ENCODE assay signal across 22 cellular contexts in genomic region chr7:127912901-127913300, GRCh38.
DNase-seq lines count a peak whose midpoint lies in the region; ATAC-seq, FAIRE-seq and TF ChIP-seq lines count a peak whose summit lies in the region.
"Had no signal": no experiment of that assay in that cellular context is flagged by ENCODE, and none has a peak within 500 bp of the region (broad histone marks: within the 10 kb centered on the region; RNA-seq: fewer than 3 reads in every experiment).

No MANE protein-coding gene starts in this region.

- in situ Hi-C loops in GM12878 (cut with MboI): no loop called here

- no peak overlapping the region for H2BK120ac ChIP-seq in mesenchymal stem cell (ENCODE audit: low read depth, low read length)

- H3K27me3 ChIP-seq in GM12878 (replicated peaks in 1 of 2; ENCODE audit: control insufficient read depth in 2 of 2, insufficient read depth in 2 of 2, low read length in 1 of 2): no peaks in the 10 kb centered on the region
- H3K27me3 ChIP-seq in small intestine (ENCODE audit: control insufficient read depth in 2 of 2, insufficient read depth in 2 of 2, low read length in 2 of 2): no peaks in the 10 kb centered on the region
- H3K27me3 ChIP-seq in mesenchymal stem cell (ENCODE audit: control insufficient read depth in 1 of 2, insufficient read depth in 1 of 2, low read length in 2 of 2): no peaks in the 10 kb centered on the region
- no peaks in the 10 kb centered on the region for H3K27me3 ChIP-seq in ascending aorta
- H3K27me3 ChIP-seq: uterus had no signal

- H3K9me3 ChIP-seq in GM12878 (replicated peaks; ENCODE audit: control insufficient read depth, insufficient read depth, low read length) (no peaks in the 10 kb centered on the region), small intestine (ENCODE audit: control insufficient read depth, low read depth) (no peaks in the 10 kb centered on the region), mesenchymal stem cell (ENCODE audit: control insufficient read depth, low read length) (no peaks in the 10 kb centered on the region), ascending aorta (no peaks in the 10 kb centered on the region)
- H3K9me3 ChIP-seq: lower lobe of right lung, SK-N-SH, uterus had no signal

- CTCF ChIA-PET in GM12878 (lab: Yijun Ruan, JAX): interaction anchor here (1.2 to 1.3 kb wide), 2 partner anchors 8 to 297 kb away, joined by 3 to 4 read pairs; no protein-coding TSS in a partner anchor

- SMC1A ChIA-PET in GM12878 (lab: Charles Lee; ENCODE audit: uncharacterized antibody, unreplicated experiment): interaction anchor here (0.9 to 3.3 kb wide), 6 partner anchors 8 to 86 kb away, joined by 3 to 19 read pairs (median 3); no protein-coding TSS in a partner anchor

- TF ChIP-seq CTCF in GM12878 (IDR thresholded peaks at IDR 0.05 in 2 of 3, conservative IDR thresholded peaks at IDR 0.05 in 1 of 3; ENCODE audit: control insufficient read depth in 2 of 3, extremely low read depth in 1 of 3, insufficient read depth in 1 of 3, low read depth in 3 of 3, low read length in 3 of 3): no peak
- TF ChIP-seq CTCF in ascending aorta (IDR thresholded peaks at IDR 0.05): no peak

- no peak overlapping the region for H2AK5ac ChIP-seq in mesenchymal stem cell (ENCODE audit: low read length, severe bottlenecking)

- RAD21 ChIA-PET in GM12878 (lab: Charles Lee; ENCODE audit: unreplicated experiment): interaction anchor here (0.5 to 1.2 kb wide), 2 partner anchors 8 to 1636 kb away, joined by 4 read pairs; no protein-coding TSS in a partner anchor

- no peaks in the 10 kb centered on the region for H4K20me1 ChIP-seq in GM12878 (ENCODE audit: control insufficient read depth, insufficient read depth)

- DNase-seq in NCI-H187 treated with DMSO at 0.1 percent for 48 hours (lab: John Stamatoyannopoulos, UW): peak; percentile 18
- DNase-seq in NCI-H187 (lab: John Stamatoyannopoulos, UW): no peak
- DNase-seq in NCI-H2196 (lab: John Stamatoyannopoulos, UW; ENCODE audit: unreplicated experiment): peak; percentile 12
- DNase-seq in GM12878 (ENCODE audit: low read depth, low spot score): no peak
- peak; percentile 78 for DNase-seq in small intestine
- DNase-seq in mesenchymal stem cell: no peak
- DNase-seq in ascending aorta (ENCODE audit: low spot score in 2 of 2): no peak
- DNase-seq in 8988T: no peak
- DNase-seq: activated CD8-positive, alpha-beta T cell treated with anti-CD3 and anti-CD28 coated beads, Interleukin-2, amount 10 ng/mL, durations not matched to agents 7 days and 5 days; activated naive CD4-positive, alpha-beta T cell; activated T-cell treated with anti-CD3 and anti-CD28 coated beads, Interleukin-2, amount 50 U/mL, for 24 hours; Calu3; foreskin fibroblast; lower lobe of right lung; MM.1S; SK-N-SH; stimulated activated CD4-positive, alpha-beta T cell treated with anti-CD3 and anti-CD28 coated beads, Interleukin-12 subunit alpha, Interleukin-12 subunit beta, amount 100 ng/mL, for 4 hours; substantia nigra; T-helper 9 cell; uterus had no signal

- no peak overlapping the region for H3K23ac ChIP-seq in mesenchymal stem cell (ENCODE audit: low read length in 2 of 2)

- no peak overlapping the region for H2BK15ac ChIP-seq in mesenchymal stem cell (ENCODE audit: low read depth, poor library complexity, severe bottlenecking)

- H3K9ac ChIP-seq in GM12878 (ENCODE audit: control insufficient read depth, insufficient read depth, low read length) (no peak overlapping the region; the same call in 1 of the 2 replicates), mesenchymal stem cell (ENCODE audit: low read length) (no peak overlapping the region)
- H3K9ac ChIP-seq: SK-N-SH had no signal

- H3K4me1 ChIP-seq in GM12878 (ENCODE audit: control insufficient read depth, insufficient read depth, low read length) (peaks cover 19% of the 10 kb centered on the region), small intestine (ENCODE audit: control insufficient read depth in 2 of 2, insufficient read depth in 1 of 2, low read depth in 1 of 2, low read length in 1 of 2) (peaks cover 0 to 4% of the 10 kb centered on the region in 2 donors), mesenchymal stem cell (ENCODE audit: control insufficient read depth, insufficient read depth, low read depth, low read length) (peaks cover 3% of the 10 kb centered on the region), ascending aorta (no peaks in the 10 kb centered on the region)
- H3K4me1 ChIP-seq: lower lobe of right lung, uterus had no signal

- H4K8ac ChIP-seq in mesenchymal stem cell (ENCODE audit: low read length): no peak overlapping the region

- peaks cover 0 to 3% of the 10 kb centered on the region in 2 experiments; a peak in 2 of 4 replicates for H3K36me3 ChIP-seq in GM12878 (ENCODE audit: control insufficient read depth in 2 of 2, insufficient read depth in 2 of 2, low read length in 1 of 2)
- H3K36me3 ChIP-seq in small intestine (ENCODE audit: control insufficient read depth in 2 of 2, insufficient read depth in 2 of 2, low read length in 2 of 2): no peaks in the 10 kb centered on the region
- H3K36me3 ChIP-seq in mesenchymal stem cell (ENCODE audit: control insufficient read depth in 1 of 2, insufficient read depth in 2 of 2, low read depth in 1 of 2, low read length in 2 of 2): peaks cover under 1 to 9% of the 10 kb centered on the region in 2 experiments
- no peaks in the 10 kb centered on the region for H3K36me3 ChIP-seq in ascending aorta
- H3K36me3 ChIP-seq: lower lobe of right lung, uterus had no signal

- H2AFZ ChIP-seq in GM12878 (ENCODE audit: control insufficient read depth, low read depth, low read length) (no peak overlapping the region), mesenchymal stem cell (ENCODE audit: low read depth, low read length) (no peak overlapping the region)

- FAIRE-seq in GM12878 (lab: Jason Lieb, UNC): no peak
- no peak for FAIRE-seq in small intestine (lab: Jason Lieb, UNC)
- FAIRE-seq: A204.1 had no signal

- no peak for TF ChIP-seq RAD21 in GM12878 (IDR thresholded peaks at IDR 0.05; ENCODE audit: insufficient read depth, low read depth, low read length)

- H3K79me2 ChIP-seq in GM12878 (ENCODE audit: control insufficient read depth, insufficient read depth, low read length): peaks cover 13% of the 10 kb centered on the region

- BruUV-seq in GM12878 (replicated peaks; lab: Mats Ljungman, UMichigan): no TSS peak

- TF ChIP-seq EP300 in GM12878 (IDR thresholded peaks at IDR 0.05; ENCODE audit: borderline replicate concordance in 1 of 2, control insufficient read depth in 1 of 2, low read depth in 2 of 2, low read length in 2 of 2): no peak

- no peak overlapping the region for H2BK12ac ChIP-seq in mesenchymal stem cell (ENCODE audit: low read length in 2 of 2)

- no peak; the same call in 2 of the 3 replicates for ATAC-seq in GM12878
- ATAC-seq: activated CD4-positive, CD25-positive, alpha-beta regulatory T cell treated with anti-CD3 and anti-CD28 coated beads, Interleukin-2, amount 50 U/mL, for 24 hours; activated CD8-positive, alpha-beta T cell treated with anti-CD3 and anti-CD28 coated beads, Interleukin-2, amount 10 ng/mL, durations not matched to agents 7 days and 5 days; lower lobe of right lung had no signal

- H3K4me3 ChIP-seq in GM12878 (no peak overlapping the region), small intestine (ENCODE audit: low read depth in 1 of 2, low read length in 2 of 2) (no peak overlapping the region), mesenchymal stem cell (ENCODE audit: insufficient read depth in 1 of 2, low read depth in 1 of 2, low read length in 2 of 2) (no peak overlapping the region), ascending aorta (no peak overlapping the region)
- H3K4me3 ChIP-seq: lower lobe of right lung, uterus had no signal

- no peak overlapping the region for H4K91ac ChIP-seq in mesenchymal stem cell (ENCODE audit: low read length)

- H3K4me2 ChIP-seq in GM12878 (ENCODE audit: control insufficient read depth, insufficient read depth) (peak overlapping the region; percentile 11; the same call in 1 of the 2 replicates), mesenchymal stem cell (ENCODE audit: low read length, poor library complexity, severe bottlenecking) (no peak overlapping the region)
- H3K4me2 ChIP-seq: SK-N-SH had no signal

- intact Hi-C loops in GM12878 (cut with micrococcal nuclease; ENCODE audit: unreplicated experiment): no loop called here
- intact Hi-C loops in ascending aorta (cut with DNase I): no loop called here

- H3K79me1 ChIP-seq in mesenchymal stem cell (replicated peaks; ENCODE audit: low read length, poor library complexity, severe bottlenecking): peaks cover 32% of the 10 kb centered on the region

- peak overlapping the region; percentile 59 for H3K27ac ChIP-seq in GM12878 (ENCODE audit: control insufficient read depth, insufficient read depth)
- no peak overlapping the region for H3K27ac ChIP-seq in small intestine (ENCODE audit: low read depth in 1 of 2, low read length in 1 of 2)
- H3K27ac ChIP-seq in mesenchymal stem cell (ENCODE audit: low read length, poor library complexity, severe bottlenecking): no peak overlapping the region
- no peak overlapping the region for H3K27ac ChIP-seq in ascending aorta
- H3K27ac ChIP-seq: lower lobe of right lung, uterus had no signal

- no peak overlapping the region for H3K14ac ChIP-seq in mesenchymal stem cell (ENCODE audit: low read length in 2 of 2)

- no peak overlapping the region for H3K4ac ChIP-seq in mesenchymal stem cell (ENCODE audit: low read depth in 1 of 2, low read length in 2 of 2)

- no peak overlapping the region for H3K18ac ChIP-seq in mesenchymal stem cell (ENCODE audit: low read depth in 1 of 2, low read length in 2 of 2)

- WGBS in GM12878 (ENCODE audit: insufficient coverage, insufficient replicate concordance, low lambda C conversion rate, missing lambda C conversion rate): 29% methylated on average over 2 of the region's 2 CpGs
- 9 to 46% (median 27%) methylated on average over 2 of the region's 2 CpGs for WGBS in small intestine, 3 donors
- 80% methylated on average over 2 of the region's 2 CpGs for WGBS in mesenchymal stem cell

- POLR2A ChIA-PET in GM12878 (lab: Charles Lee): interaction anchor here (0.9 to 1.5 kb wide), 3 partner anchors 17 to 57 kb away, joined by 3 read pairs; no protein-coding TSS in a partner anchor

- H2BK5ac ChIP-seq in mesenchymal stem cell (ENCODE audit: low read depth, low read length, poor library complexity, severe bottlenecking): no peak overlapping the region

- TF ChIP-seq POLR2A in GM12878 (IDR thresholded peaks at IDR 0.05; ENCODE audit: low read depth, low read length): no peak

TF ChIP-seq in GM12878, 131 proteins besides CTCF, POLR2A, EP300 and RAD21 (continues in another document):
- TF ChIP-seq SMAD1 (IDR thresholded peaks at IDR 0.05; ENCODE audit: low read depth, partially characterized antibody) (no peak), HDAC6 (IDR thresholded peaks at IDR 0.05; ENCODE audit: unreplicated experiment) (no peak), BHLHE40 (IDR thresholded peaks at IDR 0.05; ENCODE audit: borderline replicate concordance in 1 of 2, low read depth in 2 of 2, low read length in 1 of 2) (no peak), HCFC1 (IDR thresholded peaks at IDR 0.05; ENCODE audit: low read length) (no peak), ATF3 (IDR thresholded peaks at IDR 0.05; ENCODE audit: borderline replicate concordance, extremely low read depth, low read depth, low read length) (no peak)

Comparison
In these comparisons a context has a peak if more than half of its experiments do, and no peak if none do; other contexts are left out.
1. DNase-seq: peak in NCI-H187 treated with DMSO at 0.1 percent for 48 hours (single experiment), NCI-H2196 (single experiment) and small intestine (single experiment); none in NCI-H187 (0 of 2), GM12878 (single experiment), mesenchymal stem cell (single experiment), ascending aorta (0 of 2) and 8988T (single experiment).